ENCODE assay signal across 1 cellular context in genomic region chr22:22916215-22916951, GRCh38.
TF ChIP-seq lines count a peak whose summit lies in the region.

No MANE protein-coding gene starts in this region.

TF ChIP-seq in K562, 482 proteins besides CTCF, POLR2A, EP300 and RAD21 (continued from another document):
- TF ChIP-seq KAT2B (IDR thresholded peaks at IDR 0.05; ENCODE audit: low read depth, low read length) (no peak), ERF (CRISPR knock-in tag; IDR thresholded peaks at IDR 0.05) (no peak), THAP7 (CRISPR knock-in tag; IDR thresholded peaks at IDR 0.05) (no peak), FIP1L1 (IDR thresholded peaks at IDR 0.05; ENCODE audit: low read depth, low read length, poor library complexity, severe bottlenecking) (no peak), ZBTB26 (CRISPR knock-in tag; IDR thresholded peaks at IDR 0.05) (no peak), ATF1 (CRISPR knock-in tag; IDR thresholded peaks at IDR 0.05) (no peak), ATF1 (tag; IDR thresholded peaks at IDR 0.05) (no peak), U2AF2 (optimal IDR thresholded peaks at IDR 0.05; ENCODE audit: low read depth, low read length) (no peak), ZBED1 (IDR thresholded peaks at IDR 0.05) (no peak), THAP12 (CRISPR knock-in tag; IDR thresholded peaks at IDR 0.05) (peak; percentile 51; the same call in 1 of the 2 replicates), IRF9 (tag; IDR thresholded peaks at IDR 0.05) (no peak), DIDO1 (tag; IDR thresholded peaks at IDR 0.05; ENCODE audit: low read depth) (no peak), TFAP4 (CRISPR knock-in tag; IDR thresholded peaks at IDR 0.05; ENCODE audit: borderline replicate concordance) (no peak), ARID1B (IDR thresholded peaks at IDR 0.05) (no peak), TCFL5 (CRISPR knock-in tag; conservative IDR thresholded peaks at IDR 0.05) (no peak), MEF2A (IDR thresholded peaks at IDR 0.05; ENCODE audit: control insufficient read depth, low read depth, low read length) (0 out of 2 replicates have a peak, but pooled peaks have one; percentile 3), ZNF695 (CRISPR knock-in tag; IDR thresholded peaks at IDR 0.05) (no peak), CHCHD3 (CRISPR knock-in tag; IDR thresholded peaks at IDR 0.05) (0 out of 2 replicates have a peak, but pooled peaks have one; percentile 3), GTF2F1 (IDR thresholded peaks at IDR 0.05; ENCODE audit: low read depth, low read length) (0 out of 2 replicates have a peak, but pooled peaks have one; percentile 61), HNRNPH1 (optimal IDR thresholded peaks at IDR 0.05; ENCODE audit: low read depth, low read length) (no peak), BACH1 (tag; IDR thresholded peaks at IDR 0.05) (no peak), CCAR2 (IDR thresholded peaks at IDR 0.05; ENCODE audit: low read depth, low read length) (0 out of 2 replicates have a peak, but pooled peaks have one; percentile 80), ZNF518B (CRISPR knock-in tag; IDR thresholded peaks at IDR 0.05) (no peak), DLX4 (CRISPR knock-in tag; IDR thresholded peaks at IDR 0.05) (no peak), ATF3 (IDR thresholded peaks at IDR 0.05) (no peak), ATF3 (CRISPR knock-in tag; conservative IDR thresholded peaks at IDR 0.05) (no peak; the same call in 1 of the 2 replicates), E2F4 (CRISPR knock-in tag; IDR thresholded peaks at IDR 0.05; ENCODE audit: low read depth) (no peak), ZNF175 (CRISPR knock-in tag; IDR thresholded peaks at IDR 0.05; ENCODE audit: low read depth) (no peak), CREB1 (IDR thresholded peaks at IDR 0.05) (no peak), CREB1 (CRISPR knock-in tag; IDR thresholded peaks at IDR 0.05) (no peak), NFATC3 (IDR thresholded peaks at IDR 0.05) (no peak), HDAC2 (IDR thresholded peaks at IDR 0.05) (no peak), ZNF696 (CRISPR knock-in tag; conservative IDR thresholded peaks at IDR 0.05) (no peak), SIRT6 (IDR thresholded peaks at IDR 0.05; ENCODE audit: low read depth, low read length) (no peak), SAP30 (IDR thresholded peaks at IDR 0.05; ENCODE audit: borderline replicate concordance, insufficient read depth, low read depth, low read length, poor library complexity, severe bottlenecking) (no peak), MLLT1 (IDR thresholded peaks at IDR 0.05) (no peak), KHSRP (IDR thresholded peaks at IDR 0.05) (no peak), ZNF644 (tag; IDR thresholded peaks at IDR 0.05; ENCODE audit: low read depth) (no peak), CREB3 (tag; conservative IDR thresholded peaks at IDR 0.05; ENCODE audit: low read depth) (no peak), MIER1 (IDR thresholded peaks at IDR 0.05; ENCODE audit: low read depth) (no peak), MCM3 (IDR thresholded peaks at IDR 0.05) (peak; percentile 1; the same call in 1 of the 2 replicates), GATA2 (CRISPR knock-in tag; IDR thresholded peaks at IDR 0.05) (no peak), MYC (IDR thresholded peaks at IDR 0.05; ENCODE audit: low read depth, low read length) (no peak), MYC (CRISPR knock-in tag; IDR thresholded peaks at IDR 0.05; ENCODE audit: borderline replicate concordance, low read depth) (peak; percentile 56; the same call in 1 of the 2 replicates), CAMTA2 (CRISPR knock-in tag; conservative IDR thresholded peaks at IDR 0.05) (no peak)
